Comparison of ENCODE assay signal across 6 cellular contexts in genomic region chr2:60281730-60282129, GRCh38.
"Had no signal": no experiment of that assay in that cellular context is flagged by ENCODE, and none has a peak within 500 bp of the region (broad histone marks: within the 10 kb centered on the region; RNA-seq: fewer than 3 reads in every experiment).

No MANE protein-coding gene starts in this region.

- H3K9me3 Mint-ChIP-seq: IgD-negative memory B cell had no signal

- H3K27me3 Mint-ChIP-seq: IgD-negative memory B cell had no signal

- H3K27ac ChIP-seq: HL-60 had no signal

- H3K4me3 ChIP-seq: K562 had no signal

- H3K27ac Mint-ChIP-seq: IgD-negative memory B cell had no signal

- ATAC-seq: HepG2, K562 had no signal

- DNase-seq: IMR-90, KBM-7 had no signal
